Comparison of ENCODE assay signal across 28 cellular contexts in genomic region chr10:23194966-23195845, GRCh38. TPM values are rescaled to one million over a fixed set of nuclear protein-coding genes. Genes with fewer than 3 reads are reported as not detected.
DNase-seq lines count a peak whose midpoint lies in the region; ATAC-seq and TF ChIP-seq lines count a peak whose summit lies in the region.
"Had no signal": no experiment of that assay in that cellular context is flagged by ENCODE, and none has a peak within 500 bp of the region (broad histone marks: within the 10 kb centered on the region; RNA-seq: fewer than 3 reads in every experiment).

No MANE protein-coding gene starts in this region.

- H2AFZ ChIP-seq in osteoblast (ENCODE audit: low read length) = no peak overlapping the region

- DNase-seq in H7 (peak; percentile 84), iPS DF 6.9 (ENCODE audit: low read depth, low spot score) (no peak), osteoblast (ENCODE audit: insufficient read length, low spot score, missing footprints) (peak; percentile 82), SK-N-DZ (ENCODE audit: low spot score) (no peak), A172 (ENCODE audit: low spot score) (no peak), hippocampal formation (lab: John Stamatoyannopoulos, UW) (no peak)
- DNase-seq: activated B cell treated with CpG ODN at 0.5 μM for 24 hours; activated CD8-positive, alpha-beta T cell treated with anti-CD3 and anti-CD28 coated beads, Interleukin-2, amount 10 ng/mL, durations not matched to agents 7 days and 5 days; activated naive CD4-positive, alpha-beta T cell treated with anti-CD3 and anti-CD28 coated beads for 36 hours; activated T-cell treated with anti-CD3 and anti-CD28 coated beads, Interleukin-2, amount 50 U/mL, for 1 hour; CD8-positive, alpha-beta T cell; DMS79; effector CD4-positive, alpha-beta T cell; Karpas-422; mammary epithelial cell; NCI-H187 treated with DMSO at 0.1 percent for 48 hours; NCI-H226; small intestine; stimulated activated CD4-positive, alpha-beta T cell treated with anti-CD3 and anti-CD28 coated beads, Interleukin-4, amount 100 ng/mL, for 1 hour; stomach had no signal

- H3K79me2 ChIP-seq in osteoblast (ENCODE audit: insufficient read depth, low read length) = no peaks in the 10 kb centered on the region

- H3K4me2 ChIP-seq in osteoblast (ENCODE audit: insufficient read depth, low read length) = no peak overlapping the region

- H3K36me3 ChIP-seq in H7 (replicated peaks; ENCODE audit: control insufficient read depth, insufficient read depth, low read length) = no peaks in the 10 kb centered on the region
- H3K36me3 ChIP-seq in iPS DF 6.9 (ENCODE audit: control insufficient read depth, insufficient read depth, low read length) = no peaks in the 10 kb centered on the region
- H3K36me3 ChIP-seq in osteoblast (ENCODE audit: insufficient read depth, low read length) = no peaks in the 10 kb centered on the region
- H3K36me3 ChIP-seq: HAP-1, stomach, upper lobe of left lung had no signal

- H3K4me3 ChIP-seq in H7 (ENCODE audit: insufficient read depth, low read depth, low read length) = no peak overlapping the region; the same call in 1 of the 2 replicates
- H3K4me3 ChIP-seq in iPS DF 6.9 (ENCODE audit: low read length) = peak overlapping the region; percentile 18; the same call in 1 of the 2 replicates
- H3K4me3 ChIP-seq in osteoblast (ENCODE audit: insufficient read depth, low read length) = no peak overlapping the region
- H3K4me3 ChIP-seq: HAP-1, SK-N-MC, upper lobe of left lung had no signal

- WGBS in iPS DF 6.9 (ENCODE audit: insufficient coverage, insufficient read length) = no CpG with 5 or more reads among the region's 70 CpGs

- H3K27me3 ChIP-seq in H7 (ENCODE audit: control insufficient read depth, insufficient read depth, low read length) (peaks cover 98% of the 10 kb centered on the region), iPS DF 6.9 (ENCODE audit: control insufficient read depth, insufficient read depth, low read length) (peaks cover 87% of the 10 kb centered on the region), osteoblast (ENCODE audit: insufficient read depth, low read length) (peaks cover 78% of the 10 kb centered on the region)

- 0 out of 3 replicates have a peak, but pooled peaks have one; percentile 22 for ATAC-seq in SK-N-SH treated with all-trans-retinoic acid at 6 μM for 48 hours
- ATAC-seq in HG02759 (IDR thresholded peaks at IDR 0.05; ENCODE audit: unreplicated experiment) = no peak
- ATAC-seq: activated CD8-positive, alpha-beta T cell treated with anti-CD3 and anti-CD28 coated beads, Interleukin-2, amount 10 ng/mL, durations not matched to agents 7 days and 5 days; CD8-positive, alpha-beta T cell; esophagus mucosa; Panc1 had no signal

- H3K27ac ChIP-seq in iPS DF 6.9 (ENCODE audit: low read length) (no peak overlapping the region), osteoblast (ENCODE audit: low read depth, low read length) (no peak overlapping the region)
- H3K27ac ChIP-seq: SK-N-MC, stomach, upper lobe of left lung had no signal

- peaks cover 5% of the 10 kb centered on the region; the same call in 1 of the 2 replicates for H3K4me1 ChIP-seq in iPS DF 6.9 (ENCODE audit: control insufficient read depth, insufficient read depth, low read length)
- no peaks in the 10 kb centered on the region for H3K4me1 ChIP-seq in osteoblast (ENCODE audit: insufficient read depth, low read length)
- H3K4me1 ChIP-seq: HAP-1 had no signal

- H3K9me3 ChIP-seq in iPS DF 6.9 (ENCODE audit: control insufficient read depth, insufficient read depth, low read length) (no peaks in the 10 kb centered on the region), osteoblast (ENCODE audit: low read depth, low read length) (no peaks in the 10 kb centered on the region)
- H3K9me3 ChIP-seq: HAP-1, upper lobe of left lung had no signal

- no peak for TF ChIP-seq CTCF in osteoblast (IDR thresholded peaks at IDR 0.05; ENCODE audit: extremely low read depth, low read depth, low read length)

- no peaks in the 10 kb centered on the region for H4K20me1 ChIP-seq in osteoblast (ENCODE audit: insufficient read depth, low read length)

TF ChIP-seq in SK-N-SH treated with all-trans-retinoic acid at 6 μM for 48 hours, 23 proteins besides CTCF, POLR2A, EP300 and RAD21:
- TF ChIP-seq ZC3H10 (CRISPR knock-in tag; IDR thresholded peaks at IDR 0.05) (no peak), CSDC2 (CRISPR knock-in tag; IDR thresholded peaks at IDR 0.05) (no peak)
TF ChIP-seq in SK-N-SH treated with all-trans-retinoic acid at 6 μM for 48 hours: peak in this region for 0.

RNA-seq across cellular contexts. Expression of gene PTF1A, which starts 3.1 kb away (rescaled TPM):
- total RNA-seq in H7 (2014; rRNA removed; shearing (Covaris generic)) = 0.38 and 0.48 TPM in 2 replicates
- not detected in 2 replicates for total RNA-seq in osteoblast
- not detected in 2 replicates for polyA plus RNA-seq in SK-N-DZ (2014; cell fraction: cytosol; rRNA removed)
- polyA plus RNA-seq in SK-N-DZ (2014; cell fraction: nucleus; rRNA removed) = not detected in 2 replicates
- not detected in 2 replicates for total RNA-seq in A172 (2014; rRNA removed; shearing (Covaris generic))
- total RNA-seq: activated B cell treated with CpG ODN at 0.5 μM for 24 hours; activated CD8-positive, alpha-beta T cell treated with anti-CD3 and anti-CD28 coated beads, Interleukin-2, amount 10 ng/mL, durations not matched to agents 7 days and 5 days; activated naive CD4-positive, alpha-beta T cell treated with anti-CD3 and anti-CD28 coated beads for 36 hours; CD8-positive, alpha-beta T cell; esophagus mucosa; mammary epithelial cell; posterior vena cava; upper lobe of left lung had no signal
- polyA plus RNA-seq: mammary epithelial cell, small intestine had no signal

Comparison
In these comparisons a context has a peak if more than half of its experiments do, and no peak if none do; other contexts are left out.
1. DNase-seq: peak in H7 (single experiment) and osteoblast (single experiment); none in iPS DF 6.9 (single experiment), SK-N-DZ (single experiment), A172 (single experiment) and hippocampal formation (0 of 2).